25 cellular contexts compared by ENCODE assay signal in genomic region chr12:51365276-51365675, GRCh38. TPM values are rescaled to one million over a fixed set of nuclear protein-coding genes. Genes with fewer than 3 reads are reported as not detected.
"Had no signal": no experiment of that assay in that cellular context is flagged by ENCODE, and none has a peak within 500 bp of the region (broad histone marks: within the 10 kb centered on the region; RNA-seq: fewer than 3 reads in every experiment).

No MANE protein-coding gene starts in this region.

- DNase-seq: caudate nucleus; cerebellar nuclear complex; effector CD8-positive, alpha-beta T cell; foreskin keratinocyte; glutamatergic neuron; heart right ventricle; hippocampal formation; left colon; left ventricle myocardium superior; lower lobe of right lung; naive thymus-derived CD8-positive, alpha-beta T cell; pancreas; right lobe of liver; small intestine; stimulated activated CD4-positive, alpha-beta T cell treated with anti-CD3 and anti-CD28 coated beads, Interleukin-1b, Interleukin-23, amount 100 ng/mL, for 48 hours; stimulated activated CD4-positive, alpha-beta T cell treated with anti-CD3 and anti-CD28 coated beads, Interleukin-4, amount 100 ng/mL, for 1 hour; stimulated activated CD8-positive, alpha-beta memory T cell treated with anti-CD3 and anti-CD28 coated beads, Interleukin-4, amount 100 ng/mL, for 48 hours; stimulated activated naive CD8-positive, alpha-beta T cell treated with anti-CD3 and anti-CD28 coated beads, Interleukin-15, Interleukin-2, amounts not matched to agents 100 U/mL and 50 U/mL, for 24 hours had no signal

- H3K4me3 Mint-ChIP-seq: naive thymus-derived CD8-positive, alpha-beta T cell; type B pancreatic cell had no signal

- H3K4me3 ChIP-seq: esophagus muscularis mucosa, heart right ventricle, lower lobe of right lung, pancreas, right lobe of liver had no signal

- H3K27ac Mint-ChIP-seq: type B pancreatic cell had no signal

- H3K4me1 ChIP-seq: esophagus muscularis mucosa, foreskin keratinocyte, right lobe of liver had no signal

- H3K27me3 ChIP-seq: esophagus muscularis mucosa, foreskin keratinocyte, neutrophil, pancreas, right lobe of liver had no signal

- H3K9me3 ChIP-seq: esophagus muscularis mucosa, heart right ventricle, lower lobe of right lung, neutrophil, pancreas, right lobe of liver had no signal

- H3K9me3 Mint-ChIP-seq: naive thymus-derived CD8-positive, alpha-beta T cell; type B pancreatic cell had no signal

- H3K36me3 ChIP-seq: esophagus muscularis mucosa, heart right ventricle, lower lobe of right lung, neutrophil, pancreas, right lobe of liver had no signal

- H3K27me3 Mint-ChIP-seq: type B pancreatic cell had no signal

- ATAC-seq: foreskin keratinocyte; left colon; left ventricle myocardium superior; lower lobe of right lung; naive thymus-derived CD8-positive, alpha-beta T cell; pancreas; right lobe of liver; stimulated activated naive CD8-positive, alpha-beta T cell treated with anti-CD3 and anti-CD28 coated beads, Interleukin-15, Interleukin-2, amounts not matched to agents 100 U/mL and 50 U/mL, for 24 hours had no signal

- H3K27ac ChIP-seq: esophagus muscularis mucosa, foreskin keratinocyte, heart right ventricle, lower lobe of right lung, neutrophil, pancreas, right lobe of liver had no signal

RNA-seq across cellular contexts. Expression of gene CELA1, which starts 18.8 kb away (rescaled TPM):
- polyA plus RNA-seq: endothelial cell of umbilical vein, fibroblast of lung, foreskin keratinocyte, heart right ventricle, neural cell, pancreas, small intestine, urinary bladder had no signal

RNA-seq across cellular contexts. Expression of gene GALNT6, which starts 25.9 kb away (rescaled TPM):
- polyA plus RNA-seq: neural cell had no signal

RNA-seq across cellular contexts. Expression of gene BIN2, which starts 41.3 kb away (rescaled TPM):
- polyA plus RNA-seq: endothelial cell of umbilical vein, fibroblast of lung, foreskin keratinocyte, neural cell had no signal
